In the genomic region with DNA sequence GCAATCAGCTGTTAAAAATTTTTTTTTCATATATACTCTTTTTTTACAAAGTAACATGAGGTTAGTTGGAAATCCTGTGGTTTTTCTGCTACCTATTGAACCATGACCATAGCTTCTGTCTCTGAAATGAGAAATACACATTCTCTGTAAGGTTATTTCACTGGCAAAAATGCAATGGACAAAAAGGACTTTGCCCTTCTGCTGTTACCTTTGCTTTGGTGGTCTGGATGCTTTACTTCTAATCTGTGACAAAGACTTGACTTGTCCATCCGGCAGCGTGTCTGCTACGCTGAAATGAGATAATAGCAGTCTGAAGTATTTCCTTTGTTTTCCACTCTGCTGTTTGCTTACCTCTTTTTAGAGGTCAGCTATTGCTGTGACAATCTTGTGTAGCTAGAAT, we compare ENCODE assay signal across 13 cellular contexts.
DNase-seq lines count a peak whose midpoint lies in the region; ATAC-seq and TF ChIP-seq lines count a peak whose summit lies in the region.
"Had no signal": no experiment of that assay in that cellular context is flagged by ENCODE, and none has a peak within 500 bp of the region (broad histone marks: within the 10 kb centered on the region; RNA-seq: fewer than 3 reads in every experiment).

No MANE protein-coding gene starts in this region.

- H3K79me2 ChIP-seq in SU-DHL-6 (ENCODE audit: insufficient read depth, low read length) (no peaks in the 10 kb centered on the region), mesendoderm (ENCODE audit: control insufficient read depth, insufficient read depth, low read length) (no peaks in the 10 kb centered on the region)

- no peak overlapping the region for H2BK5ac ChIP-seq in mesendoderm (ENCODE audit: low read length)

- no peaks in the 10 kb centered on the region for H3K9me2 ChIP-seq in SU-DHL-6 (replicated peaks; ENCODE audit: insufficient read depth, low read length)

- TF ChIP-seq CTCF in SU-DHL-6 (IDR thresholded peaks at IDR 0.05; ENCODE audit: insufficient read depth, low read length, poor library complexity, severe bottlenecking) (no peak), heart left ventricle (IDR thresholded peaks at IDR 0.05) (no peak)

- ATAC-seq in heart left ventricle, result no peak
- ATAC-seq in HG03095 (IDR thresholded peaks at IDR 0.05; ENCODE audit: unreplicated experiment), result no peak
- ATAC-seq: mucosa of descending colon had no signal

- no peak overlapping the region for H2AFZ ChIP-seq in SU-DHL-6 (ENCODE audit: low read depth, low read length, severe bottlenecking)

- H3K9ac ChIP-seq in SU-DHL-6 (ENCODE audit: low read length) (peak overlapping the region; percentile 24; the same call in 1 of the 2 replicates), mesendoderm (ENCODE audit: low read length) (no peak overlapping the region)

- peak; percentile 7 for DNase-seq in DMS153 (lab: John Stamatoyannopoulos, UW)
- peak; percentile 20 for DNase-seq in NCI-H2227 (lab: John Stamatoyannopoulos, UW; ENCODE audit: unreplicated experiment)
- peak; percentile 1 for DNase-seq in mesendoderm
- DNase-seq in T-helper 9 cell, result no peak
- no peak for DNase-seq in heart left ventricle
- DNase-seq in dermis blood vessel endothelial cell, result no peak
- DNase-seq: cortex of kidney, mucosa of descending colon, stomach had no signal

- H3K23ac ChIP-seq in mesendoderm (ENCODE audit: low read length), result no peak overlapping the region

- H3K36me3 ChIP-seq in SU-DHL-6 (ENCODE audit: low read length), result no peaks in the 10 kb centered on the region
- no peaks in the 10 kb centered on the region for H3K36me3 ChIP-seq in mesendoderm (ENCODE audit: control insufficient read depth, insufficient read depth, low read length)
- no peaks in the 10 kb centered on the region for H3K36me3 ChIP-seq in heart left ventricle
- H3K36me3 ChIP-seq: prostate gland, stomach had no signal

- intact Hi-C loops in heart left ventricle (cut with DNase I), result no loop called here

- no peak overlapping the region for H3K4ac ChIP-seq in mesendoderm (ENCODE audit: low read depth, low read length)

- H3K56ac ChIP-seq in mesendoderm (ENCODE audit: low read length), result no peak overlapping the region

- no peak overlapping the region for H3K18ac ChIP-seq in mesendoderm (ENCODE audit: low read length)

- H3K9me3 ChIP-seq in SU-DHL-6 (ENCODE audit: insufficient read depth, low read length) (no peaks in the 10 kb centered on the region), heart left ventricle (peaks cover 0 to 7% (median 0%) of the 10 kb centered on the region in 12 donors)
- H3K9me3 ChIP-seq: mucosa of descending colon, prostate gland had no signal

- no peak for TF ChIP-seq POLR2A in heart left ventricle (IDR thresholded peaks at IDR 0.05)

- no peak overlapping the region for H2AK5ac ChIP-seq in mesendoderm (ENCODE audit: low read length)

- no peak overlapping the region for H2BK15ac ChIP-seq in mesendoderm (replicated peaks; ENCODE audit: low read depth)

- no peak overlapping the region for H4K5ac ChIP-seq in mesendoderm (ENCODE audit: low read length)

- H2BK120ac ChIP-seq in mesendoderm (ENCODE audit: low read depth, low read length), result no peak overlapping the region

- no peaks in the 10 kb centered on the region for H3F3A ChIP-seq in SU-DHL-6 (ENCODE audit: insufficient read depth)

- no peaks in the 10 kb centered on the region for H3K4me1 ChIP-seq in mesendoderm (ENCODE audit: control insufficient read depth, low read depth, low read length)
- H3K4me1 ChIP-seq in heart left ventricle, result no peaks in the 10 kb centered on the region
- H3K4me1 ChIP-seq: prostate gland, stomach had no signal

- H3K4me3 ChIP-seq in SU-DHL-6 (ENCODE audit: insufficient read depth, low read length, poor library complexity, severe bottlenecking) (peak overlapping the region; percentile 18), mesendoderm (ENCODE audit: low read length) (no peak overlapping the region), heart left ventricle (no peak overlapping the region)
- H3K4me3 ChIP-seq: mucosa of descending colon, prostate gland, stomach had no signal

- H3K27ac ChIP-seq in SU-DHL-6 (ENCODE audit: low read depth, low read length) (peak overlapping the region; percentile 63), mesendoderm (ENCODE audit: low read depth, low read length) (no peak overlapping the region), heart left ventricle (no peak overlapping the region)
- H3K27ac ChIP-seq: prostate gland, RWPE1, stomach had no signal

- no peak overlapping the region for H4K8ac ChIP-seq in mesendoderm (ENCODE audit: low read depth, low read length)

- peak overlapping the region; percentile 56 for H3K4me2 ChIP-seq in SU-DHL-6 (ENCODE audit: low read depth, low read length, poor library complexity, severe bottlenecking)
- H3K4me2 ChIP-seq in mesendoderm (ENCODE audit: low read length), result no peak overlapping the region

- H3K27me3 ChIP-seq in SU-DHL-6 (ENCODE audit: low read length) (no peaks in the 10 kb centered on the region), mesendoderm (ENCODE audit: insufficient read depth, low read length, poor library complexity) (no peaks in the 10 kb centered on the region), heart left ventricle (no peaks in the 10 kb centered on the region)
- H3K27me3 ChIP-seq: stomach had no signal

- no peaks in the 10 kb centered on the region for H3K79me1 ChIP-seq in mesendoderm (ENCODE audit: low read length)

- H4K20me1 ChIP-seq in SU-DHL-6 (ENCODE audit: low read depth, low read length), result no peaks in the 10 kb centered on the region

- WGBS in mesendoderm (ENCODE audit: extremely low coverage, insufficient coverage, low lambda C conversion rate), result no CpG with 5 or more reads among the region's 3 CpGs
- WGBS in heart left ventricle, 4 donors, result 5 to 20% (median 9%) methylated on average over 3 of the region's 3 CpGs

Comparison
In these comparisons a context has a peak if more than half of its experiments do, and no peak if none do; other contexts are left out.
1. DNase-seq: peak in DMS153 (single experiment), NCI-H2227 (single experiment) and mesendoderm (single experiment); none in T-helper 9 cell (single experiment), heart left ventricle (0 of 5) and dermis blood vessel endothelial cell (single experiment).